ENCODE assay signal across 27 cellular contexts in the genomic region with DNA sequence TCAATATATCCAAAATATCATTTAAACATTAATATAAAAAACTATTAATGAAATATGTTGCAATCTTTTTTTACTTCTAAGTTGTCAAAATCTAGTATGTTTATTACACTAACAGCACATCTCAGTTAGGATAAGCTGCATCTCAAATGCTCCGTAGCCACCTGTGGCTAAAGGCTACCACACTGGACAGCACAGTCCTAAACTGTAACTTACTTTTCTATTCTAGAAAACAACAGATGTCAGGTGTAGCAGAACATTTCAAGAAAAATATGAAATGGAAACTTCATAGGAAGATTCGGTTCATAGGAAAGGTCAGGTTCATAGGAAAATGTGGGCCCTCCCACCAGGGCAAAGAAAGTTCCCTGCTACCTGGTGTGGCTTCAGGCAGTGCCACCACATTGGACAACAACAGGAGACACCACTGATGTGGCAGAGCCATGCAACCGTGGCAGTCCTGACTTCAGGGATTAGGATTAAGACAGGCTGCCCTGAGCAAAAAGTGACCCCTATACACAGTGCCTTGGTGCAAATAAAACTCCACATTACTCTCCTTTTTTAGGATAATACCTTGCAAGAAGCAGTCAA.
"Had no signal": no experiment of that assay in that cellular context is flagged by ENCODE, and none has a peak within 500 bp of the region (broad histone marks: within the 10 kb centered on the region; RNA-seq: fewer than 3 reads in every experiment).

No MANE protein-coding gene starts in this region.

- H3K4me3 ChIP-seq: stomach, suprapubic skin, testis, thoracic aorta, thyroid gland, tibial artery, tibial nerve, upper lobe of left lung, upper lobe of right lung, uterus, vagina had no signal

- ATAC-seq: stimulated activated effector memory CD8-positive, alpha-beta T cell treated with anti-CD3 and anti-CD28 coated beads, Interleukin-12 subunit alpha, Interleukin-12 subunit beta, amount 100 ng/mL, for 72 hours; stimulated activated naive CD8-positive, alpha-beta T cell treated with anti-CD3 and anti-CD28 coated beads, Interleukin-15, amount 100 ng/mL, for 72 hours; stimulated activated naive CD8-positive, alpha-beta T cell treated with anti-CD3 and anti-CD28 coated beads, Interleukin-15, Interleukin-2, amounts not matched to agents 100 U/mL and 50 U/mL, for 24 hours; upper lobe of right lung had no signal

- H3K27me3 Mint-ChIP-seq: stimulated activated naive CD8-positive, alpha-beta T cell treated with anti-CD3 and anti-CD28 coated beads, Interleukin-15, Interleukin-2, amounts not matched to agents 100 ng/mL and 50 ng/mL, for 24 hours; type B pancreatic cell had no signal

- H3K36me3 Mint-ChIP-seq: stimulated activated effector memory CD8-positive, alpha-beta T cell treated with anti-CD3 and anti-CD28 coated beads, Interleukin-12 subunit alpha, Interleukin-12 subunit beta, amount 100 ng/mL, for 72 hours; type B pancreatic cell had no signal

- H3K27ac ChIP-seq: stomach, suprapubic skin, testis, thoracic aorta, thyroid gland, tibial artery, tibial nerve, upper lobe of left lung, upper lobe of right lung, uterus, vagina had no signal

- H3K27ac Mint-ChIP-seq: stimulated activated effector memory CD8-positive, alpha-beta T cell treated with anti-CD3 and anti-CD28 coated beads, Interleukin-12 subunit alpha, Interleukin-12 subunit beta, amount 100 ng/mL, for 72 hours; stimulated activated naive CD8-positive, alpha-beta T cell treated with anti-CD3 and anti-CD28 coated beads, Interleukin-15, amount 100 ng/mL, for 72 hours; stimulated activated naive CD8-positive, alpha-beta T cell treated with anti-CD3 and anti-CD28 coated beads, Interleukin-15, Interleukin-2, amounts not matched to agents 100 ng/mL and 50 ng/mL, for 24 hours; type B pancreatic cell had no signal

- H3K4me1 ChIP-seq: stomach, suprapubic skin, testis, thyroid gland, tibial artery, tibial nerve, upper lobe of left lung, upper lobe of right lung, uterus, vagina had no signal

- DNase-seq: stimulated activated CD4-positive, alpha-beta T cell treated with anti-CD3 and anti-CD28 coated beads, Interleukin-1b, Interleukin-23, amount 100 ng/mL, for 48 hours; stimulated activated CD4-positive, alpha-beta T cell treated with anti-CD3 and anti-CD28 coated beads, Interleukin-2, amount 100 ng/mL, for 24 hours; stimulated activated CD4-positive, alpha-beta T cell treated with anti-CD3 and anti-CD28 coated beads, Interleukin-2, amount 100 ng/mL, for 48 hours; stimulated activated CD4-positive, alpha-beta T cell treated with anti-CD3 and anti-CD28 coated beads, Interleukin-4, amount 100 ng/mL, for 1 hour; stimulated activated CD4-positive, alpha-beta T cell treated with anti-CD3 and anti-CD28 coated beads, Interleukin-4, amount 100 ng/mL, for 24 hours; stimulated activated CD4-positive, alpha-beta T cell treated with anti-CD3 and anti-CD28 coated beads, Interleukin-4, amount 100 ng/mL, for 4 hours; stimulated activated CD8-positive, alpha-beta memory T cell treated with anti-CD3 and anti-CD28 coated beads, Interleukin-4, amount 100 ng/mL, for 48 hours; stimulated activated naive CD4-positive, alpha-beta T cell; stimulated activated naive CD4-positive, alpha-beta T cell treated with Interleukin-2 at 50 U/mL for 16 hours; stimulated activated naive CD8-positive, alpha-beta T cell treated with anti-CD3 and anti-CD28 coated beads, Interleukin-15, amount 100 ng/mL, for 72 hours; stimulated activated naive CD8-positive, alpha-beta T cell treated with anti-CD3 and anti-CD28 coated beads, Interleukin-15, Interleukin-2, amounts not matched to agents 100 U/mL and 50 U/mL, for 24 hours; stomach; substantia nigra; testis; thyroid gland; tibial artery; trophoblast cell; upper lobe of left lung; upper lobe of right lung; uterus had no signal

- H3K27me3 ChIP-seq: stomach, suprapubic skin, testis, thyroid gland, tibial artery, tibial nerve, upper lobe of left lung, upper lobe of right lung, uterus, vagina had no signal

- H3K36me3 ChIP-seq: stomach, suprapubic skin, thoracic aorta, thyroid gland, tibial artery, tibial nerve, upper lobe of left lung, upper lobe of right lung, uterus, vagina had no signal

- H3K9me3 ChIP-seq: stomach, suprapubic skin, testis, thoracic aorta, thyroid gland, tibial artery, tibial nerve, upper lobe of left lung, upper lobe of right lung, uterus, vagina had no signal

- H3K9me3 Mint-ChIP-seq: stimulated activated effector memory CD8-positive, alpha-beta T cell treated with anti-CD3 and anti-CD28 coated beads, Interleukin-12 subunit alpha, Interleukin-12 subunit beta, amount 100 ng/mL, for 72 hours; stimulated activated naive CD8-positive, alpha-beta T cell treated with anti-CD3 and anti-CD28 coated beads, Interleukin-15, amount 100 ng/mL, for 72 hours; stimulated activated naive CD8-positive, alpha-beta T cell treated with anti-CD3 and anti-CD28 coated beads, Interleukin-15, Interleukin-2, amounts not matched to agents 100 ng/mL and 50 ng/mL, for 24 hours; type B pancreatic cell had no signal

- H3K4me1 Mint-ChIP-seq: stimulated activated effector memory CD8-positive, alpha-beta T cell treated with anti-CD3 and anti-CD28 coated beads, Interleukin-12 subunit alpha, Interleukin-12 subunit beta, amount 100 ng/mL, for 72 hours; stimulated activated naive CD8-positive, alpha-beta T cell treated with anti-CD3 and anti-CD28 coated beads, Interleukin-15, amount 100 ng/mL, for 72 hours had no signal

- H3K4me3 Mint-ChIP-seq: stimulated activated effector memory CD8-positive, alpha-beta T cell treated with anti-CD3 and anti-CD28 coated beads, Interleukin-12 subunit alpha, Interleukin-12 subunit beta, amount 100 ng/mL, for 72 hours; stimulated activated naive CD8-positive, alpha-beta T cell treated with anti-CD3 and anti-CD28 coated beads, Interleukin-15, amount 100 ng/mL, for 72 hours; stimulated activated naive CD8-positive, alpha-beta T cell treated with anti-CD3 and anti-CD28 coated beads, Interleukin-15, Interleukin-2, amounts not matched to agents 100 ng/mL and 50 ng/mL, for 24 hours; type B pancreatic cell had no signal
